Comparison of ENCODE assay signal across 9 cellular contexts in the genomic region with DNA sequence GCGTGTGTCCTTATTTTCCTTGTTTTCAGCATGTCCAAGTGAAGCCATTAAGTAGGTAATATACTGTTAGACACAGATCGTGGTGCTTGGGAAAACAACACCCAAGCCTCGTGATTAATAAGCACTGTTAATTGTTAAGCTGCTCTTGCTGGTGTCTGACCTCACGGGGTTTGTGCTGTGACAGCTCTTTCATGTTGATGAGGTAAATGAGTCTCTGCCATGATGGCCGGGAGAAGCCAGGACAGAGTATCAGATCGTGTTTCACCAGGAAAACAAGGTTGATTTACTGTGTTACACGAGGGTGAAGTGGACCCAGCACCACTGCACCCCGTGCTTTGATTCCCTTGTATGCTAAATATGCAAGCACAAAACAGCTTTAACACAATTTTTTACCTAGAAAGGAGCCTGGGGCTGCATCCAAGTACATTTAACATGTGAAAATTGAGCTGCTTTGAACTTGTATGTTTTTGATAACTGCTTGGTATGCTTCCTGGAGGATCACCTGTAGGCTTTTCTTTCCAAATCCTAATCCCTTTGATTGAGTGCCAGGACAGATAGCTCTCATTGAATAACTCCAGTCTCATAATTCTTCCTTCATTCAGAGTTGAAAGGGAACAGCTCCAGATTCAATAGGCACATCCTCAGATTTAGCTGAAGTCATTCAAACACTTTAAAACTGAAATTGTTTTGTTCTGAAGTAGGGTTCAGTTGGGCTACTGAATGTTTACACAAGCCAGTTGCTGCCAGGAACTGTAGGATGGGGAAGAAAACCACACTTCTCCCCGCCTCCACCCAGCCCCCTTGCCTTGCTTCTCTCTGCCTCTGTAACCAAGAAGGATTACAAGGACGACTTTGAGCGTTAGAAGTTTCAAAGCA.
DNase-seq lines count a peak whose midpoint lies in the region; ATAC-seq, FAIRE-seq and TF ChIP-seq lines count a peak whose summit lies in the region.
"Had no signal": no experiment of that assay in that cellular context is flagged by ENCODE, and none has a peak within 500 bp of the region (broad histone marks: within the 10 kb centered on the region; RNA-seq: fewer than 3 reads in every experiment).

No MANE protein-coding gene starts in this region.

- no peaks in the 10 kb centered on the region for H3K9me2 ChIP-seq in Loucy (replicated peaks; ENCODE audit: low read depth, low read length)
- no peaks in the 10 kb centered on the region for H3K9me2 ChIP-seq in GM23248 (ENCODE audit: insufficient read depth)

- no peak overlapping the region for H4K8ac ChIP-seq in mesendoderm (ENCODE audit: low read depth, low read length)

- peaks cover 5% of the 10 kb centered on the region for H3K36me3 Mint-ChIP-seq in astrocyte (ENCODE audit: low read depth, unreplicated experiment)

- no peak overlapping the region for H3K27ac Mint-ChIP-seq in astrocyte (ENCODE audit: unreplicated experiment)
- H3K27ac Mint-ChIP-seq: activated CD4-positive, alpha-beta T cell treated with anti-CD3 and anti-CD28 coated beads for 36 hours had no signal

- no peak overlapping the region for H3K18ac ChIP-seq in mesendoderm (ENCODE audit: low read length)

- H2BK5ac ChIP-seq in mesendoderm (ENCODE audit: low read length): no peak overlapping the region

- H2BK120ac ChIP-seq in mesendoderm (ENCODE audit: low read depth, low read length): no peak overlapping the region

- no peak overlapping the region for H3K4me3 ChIP-seq in Loucy (ENCODE audit: low read length, poor library complexity, severe bottlenecking)
- no peak overlapping the region for H3K4me3 ChIP-seq in astrocyte (ENCODE audit: insufficient read depth, low read depth, low read length)
- H3K4me3 ChIP-seq in mesendoderm (ENCODE audit: low read length): no peak overlapping the region
- no peak overlapping the region for H3K4me3 ChIP-seq in GM23248

- no peak for ATAC-seq in GM18870 (IDR thresholded peaks at IDR 0.05; ENCODE audit: unreplicated experiment)
- ATAC-seq: activated CD4-positive, alpha-beta T cell treated with anti-CD3 and anti-CD28 coated beads for 36 hours had no signal

- no peak overlapping the region for H2BK15ac ChIP-seq in mesendoderm (replicated peaks; ENCODE audit: low read depth)

- H3K4me3 Mint-ChIP-seq in astrocyte (ENCODE audit: unreplicated experiment): no peak overlapping the region
- H3K4me3 Mint-ChIP-seq: activated CD4-positive, alpha-beta T cell treated with anti-CD3 and anti-CD28 coated beads for 36 hours had no signal

- H3K27ac ChIP-seq in astrocyte (ENCODE audit: low read depth, low read length) (no peak overlapping the region), mesendoderm (ENCODE audit: low read depth, low read length) (no peak overlapping the region), GM23248 (no peak overlapping the region)

- H3K27me3 ChIP-seq in Loucy (ENCODE audit: insufficient read depth, low read length, poor library complexity, severe bottlenecking) (no peaks in the 10 kb centered on the region), astrocyte (ENCODE audit: insufficient read depth, low read length) (no peaks in the 10 kb centered on the region), mesendoderm (ENCODE audit: insufficient read depth, low read length, poor library complexity) (no peaks in the 10 kb centered on the region), GM23248 (replicated peaks; ENCODE audit: insufficient read depth) (no peaks in the 10 kb centered on the region)

- no peak overlapping the region; the same call in 1 of the 2 replicates for H2AFZ ChIP-seq in Loucy (ENCODE audit: low read length)
- peak overlapping the region; percentile 35 for H2AFZ ChIP-seq in astrocyte (ENCODE audit: low read depth, low read length)
- no peak overlapping the region for H2AFZ ChIP-seq in GM23248

- DNase-seq in COLO668 (lab: John Stamatoyannopoulos, UW; ENCODE audit: unreplicated experiment): peak; percentile 45
- DNase-seq in astrocyte (ENCODE audit: low read depth): peak; percentile 80
- peak; percentile 8 for DNase-seq in mesendoderm
- no peak for DNase-seq in dedifferentiated amniotic fluid mesenchymal stem cell (ENCODE audit: extremely low spot score)
- no peak for DNase-seq in activated CD4-positive, CD25-positive, alpha-beta regulatory T cell (lab: John Stamatoyannopoulos, UW)
- no peak for DNase-seq in GM23248
- DNase-seq: activated CD4-positive, alpha-beta T cell treated with anti-CD3 and anti-CD28 coated beads for 36 hours had no signal

- no peak overlapping the region for H3K56ac ChIP-seq in mesendoderm (ENCODE audit: low read length)

- H3K36me3 ChIP-seq in Loucy (ENCODE audit: insufficient read depth, low read length) (no peaks in the 10 kb centered on the region), astrocyte (ENCODE audit: insufficient read depth, low read length) (no peaks in the 10 kb centered on the region), mesendoderm (ENCODE audit: control insufficient read depth, insufficient read depth, low read length) (no peaks in the 10 kb centered on the region), GM23248 (ENCODE audit: low read depth) (no peaks in the 10 kb centered on the region)

- no peaks in the 10 kb centered on the region for H3F3A ChIP-seq in Loucy (ENCODE audit: low read depth)
- no peaks in the 10 kb centered on the region for H3F3A ChIP-seq in GM23248 (ENCODE audit: insufficient read depth)

- WGBS in mesendoderm (ENCODE audit: extremely low coverage, insufficient coverage, low lambda C conversion rate): no CpG with 5 or more reads among the region's 11 CpGs
- WGBS in GM23248 (ENCODE audit: low coverage in 1 of 2, low lambda C conversion rate in 2 of 2, missing lambda C conversion rate in 2 of 2), 2 experiments: 79% methylated on average over 11 of the region's 11 CpGs

- no peaks in the 10 kb centered on the region for H3K9me3 Mint-ChIP-seq in astrocyte (ENCODE audit: unreplicated experiment)

- H4K20me1 ChIP-seq in Loucy (ENCODE audit: insufficient read depth, low read length, poor library complexity, severe bottlenecking) (no peaks in the 10 kb centered on the region), astrocyte (ENCODE audit: insufficient read depth, low read length) (no peaks in the 10 kb centered on the region), GM23248 (ENCODE audit: insufficient read depth) (no peaks in the 10 kb centered on the region)

- H3K79me2 ChIP-seq in Loucy (ENCODE audit: insufficient read depth, low read length) (no peaks in the 10 kb centered on the region), astrocyte (ENCODE audit: insufficient read depth, low read length) (no peaks in the 10 kb centered on the region), mesendoderm (ENCODE audit: control insufficient read depth, insufficient read depth, low read length) (no peaks in the 10 kb centered on the region), GM23248 (ENCODE audit: insufficient read depth) (no peaks in the 10 kb centered on the region)

- H3K79me1 ChIP-seq in mesendoderm (ENCODE audit: low read length): no peaks in the 10 kb centered on the region

- peaks cover 24% of the 10 kb centered on the region for H3K4me1 ChIP-seq in Loucy (ENCODE audit: insufficient read depth, low read length, poor library complexity, severe bottlenecking)
- H3K4me1 ChIP-seq in astrocyte (ENCODE audit: insufficient read depth, low read length): peaks cover 14% of the 10 kb centered on the region
- peaks cover 13% of the 10 kb centered on the region for H3K4me1 ChIP-seq in mesendoderm (ENCODE audit: control insufficient read depth, low read depth, low read length)
- H3K4me1 ChIP-seq in GM23248 (ENCODE audit: insufficient read depth): no peaks in the 10 kb centered on the region

- in situ Hi-C loops in GM23248 (cut with MboI): no loop called here

- no peaks in the 10 kb centered on the region for H3K9me3 ChIP-seq in Loucy (ENCODE audit: insufficient read depth, low read depth, low read length)
- no peaks in the 10 kb centered on the region for H3K9me3 ChIP-seq in astrocyte (ENCODE audit: insufficient read depth, low read depth, low read length)
- no peaks in the 10 kb centered on the region for H3K9me3 ChIP-seq in GM23248 (ENCODE audit: low read depth)

- H4K5ac ChIP-seq in mesendoderm (ENCODE audit: low read length): no peak overlapping the region

- H3K23ac ChIP-seq in mesendoderm (ENCODE audit: low read length): no peak overlapping the region

- peak overlapping the region; percentile 46 for H3K4me2 ChIP-seq in Loucy (ENCODE audit: low read depth, low read length, poor library complexity, severe bottlenecking)
- H3K4me2 ChIP-seq in astrocyte (ENCODE audit: low read length): peak overlapping the region; percentile 72
- H3K4me2 ChIP-seq in mesendoderm (ENCODE audit: low read length): no peak overlapping the region
- no peak overlapping the region for H3K4me2 ChIP-seq in GM23248 (ENCODE audit: unreplicated experiment)

- H3K4ac ChIP-seq in mesendoderm (ENCODE audit: low read depth, low read length): no peak overlapping the region

- H2AK5ac ChIP-seq in mesendoderm (ENCODE audit: low read length): no peak overlapping the region

- no peaks in the 10 kb centered on the region for H3K27me3 Mint-ChIP-seq in astrocyte (ENCODE audit: low read depth, unreplicated experiment)
- H3K27me3 Mint-ChIP-seq: activated CD4-positive, alpha-beta T cell treated with anti-CD3 and anti-CD28 coated beads for 36 hours had no signal

- H3K4me1 Mint-ChIP-seq in astrocyte (ENCODE audit: low read depth, unreplicated experiment): peaks cover 16% of the 10 kb centered on the region

- H3K9ac ChIP-seq in Loucy (ENCODE audit: low read depth, low read length, poor library complexity, severe bottlenecking) (peak overlapping the region; percentile 8), astrocyte (ENCODE audit: low read length) (no peak overlapping the region), mesendoderm (ENCODE audit: low read length) (no peak overlapping the region), GM23248 (no peak overlapping the region)

- FAIRE-seq in astrocyte (lab: Jason Lieb, UNC): no peak

- TF ChIP-seq CTCF in Loucy (conservative IDR thresholded peaks at IDR 0.05; ENCODE audit: low read length): no peak
- TF ChIP-seq CTCF in astrocyte (IDR thresholded peaks at IDR 0.05; ENCODE audit: insufficient read depth, low read depth, low read length): no peak

Comparison
In these comparisons a context has a peak if more than half of its experiments do, and no peak if none do; other contexts are left out.
1. DNase-seq: peak in COLO668 (single experiment), astrocyte (single experiment) and mesendoderm (single experiment); none in dedifferentiated amniotic fluid mesenchymal stem cell (single experiment), activated CD4-positive, CD25-positive, alpha-beta regulatory T cell (0 of 4) and GM23248 (single experiment).
2. H3K4me2 ChIP-seq: peak in Loucy (single experiment) and astrocyte (single experiment); none in mesendoderm (single experiment) and GM23248 (single experiment).